ENCODE assay signal across 9 cellular contexts in genomic region chr4:104491396-104491821, GRCh38. TPM values are rescaled to one million over a fixed set of nuclear protein-coding genes. Genes with fewer than 3 reads are reported as not detected.
DNase-seq lines count a peak whose midpoint lies in the region; ATAC-seq and TF ChIP-seq lines count a peak whose summit lies in the region.
"Had no signal": no experiment of that assay in that cellular context is flagged by ENCODE, and none has a peak within 500 bp of the region (broad histone marks: within the 10 kb centered on the region; RNA-seq: fewer than 3 reads in every experiment).

No MANE protein-coding gene starts in this region.

- no peaks in the 10 kb centered on the region for H4K20me1 ChIP-seq in HCT116 (ENCODE audit: insufficient read depth)

- TF ChIP-seq CTCF in HCT116 (IDR thresholded peaks at IDR 0.05 in 2 of 3, conservative IDR thresholded peaks at IDR 0.05 in 1 of 3; ENCODE audit: borderline replicate concordance in 1 of 3, insufficient read depth in 1 of 3, low read depth in 2 of 3, low read length in 2 of 3) = no peak
- no peak for TF ChIP-seq CTCF in gastroesophageal sphincter (IDR thresholded peaks at IDR 0.05)

- CTCF ChIA-PET in HCT116 (lab: Charles Lee) = no interaction called here

- RAD21 ChIA-PET in HCT116 (lab: Charles Lee; ENCODE audit: low non-redundant PET in 1 of 2, low total read pairs in 2 of 2, uncharacterized antibody in 2 of 2, unreplicated experiment in 2 of 2) = no interaction called here

- no peaks in the 10 kb centered on the region for H3K79me2 ChIP-seq in HCT116 (ENCODE audit: insufficient read depth, low read length)

- H3K9me3 ChIP-seq in HCT116 (ENCODE audit: control insufficient read depth in 1 of 2, insufficient read depth in 1 of 2, low read depth in 1 of 2, low read length in 2 of 2) (no peaks in the 10 kb centered on the region), gastroesophageal sphincter (no peaks in the 10 kb centered on the region)
- H3K9me3 ChIP-seq: neutrophil had no signal

- WGBS in gastroesophageal sphincter (ENCODE audit: low coverage in 1 of 2), 2 donors = no CpG with 5 or more reads among the region's 50 CpGs

- intact Hi-C loops in HCT116 (cut with micrococcal nuclease) = no loop called here
- intact Hi-C loops in activated T-helper 1 cell treated with anti-CD3 and anti-CD28 coated beads, Interleukin-12 subunit alpha, Interleukin-12 subunit beta, Interleukin-2, Interleukin-4 antibody, amounts not matched to agents 30 ng/mL and 10 ng/mL and 1 ng/mL, durations not matched to agents 14 hours and 24 hours and 36 hours (cut with micrococcal nuclease) = no loop called here

- peaks cover 4% of the 10 kb centered on the region for H3K36me3 Mint-ChIP-seq in activated T-helper 1 cell treated with anti-CD3 and anti-CD28 coated beads, Interleukin-12 subunit alpha, Interleukin-12 subunit beta, Interleukin-2, Interleukin-4 antibody, amounts not matched to agents 30 ng/mL and 10 ng/mL and 1 ng/mL, durations not matched to agents 14 hours and 24 hours and 36 hours (ENCODE audit: low read depth)

- TF ChIP-seq RAD21 in HCT116 (IDR thresholded peaks at IDR 0.05; ENCODE audit: low read depth) = no peak

- H3K27ac ChIP-seq in HCT116 (ENCODE audit: low read depth, low read length) (peak overlapping the region; percentile 50; the same call in 1 of the 2 replicates), gastroesophageal sphincter (peak overlapping the region; percentile 36 to 93 (median 90))
- H3K27ac ChIP-seq: neutrophil had no signal

- ATAC-seq in HCT116 = peak; percentile 53
- ATAC-seq in gastroesophageal sphincter = peak; percentile 5

- H3K4me3 ChIP-seq in HCT116 (replicated peaks in 1 of 2; ENCODE audit: low read depth in 1 of 2, low read length in 2 of 2) = peak overlapping the region; percentile 54 to 68
- peak overlapping the region; percentile 61 to 78 for H3K4me3 ChIP-seq in gastroesophageal sphincter

- DNase-seq in NCI-H510A (lab: John Stamatoyannopoulos, UW) = peak; percentile 56
- DNase-seq in NCI-H510A treated with DMSO at 0.1 percent for 48 hours (lab: John Stamatoyannopoulos, UW) = no peak
- DNase-seq in HCT116 (ENCODE audit: low read depth, low spot score) = no peak
- DNase-seq in NCI-H1930 (lab: John Stamatoyannopoulos, UW) = peak; percentile 65 to 68
- no peak for DNase-seq in activated T-helper 1 cell treated with anti-CD3 and anti-CD28 coated beads, Interleukin-12 subunit alpha, Interleukin-12 subunit beta, Interleukin-2, Interleukin-4 antibody, amounts not matched to agents 30 ng/mL and 10 ng/mL and 1 ng/mL, durations not matched to agents 14 hours and 24 hours and 36 hours (ENCODE audit: low spot score)
- DNase-seq in nucleus accumbens (lab: John Stamatoyannopoulos, UW) = peak in 50 of 56 donors; percentile 17 to 78 (median 61)
- no peak for DNase-seq in stimulated activated naive CD4-positive, alpha-beta T cell treated with Interleukin-2 at 50 U/mL for 16 hours (lab: John Stamatoyannopoulos, UW)

- H3K9me2 ChIP-seq in HCT116 (ENCODE audit: insufficient read depth) = no peaks in the 10 kb centered on the region

- TF ChIP-seq POLR2A in HCT116 (IDR thresholded peaks at IDR 0.05; ENCODE audit: borderline replicate concordance, extremely low read depth, insufficient read depth, insufficient read length) (no peak), gastroesophageal sphincter (IDR thresholded peaks at IDR 0.05) (no peak)

- H2AFZ ChIP-seq in HCT116 (ENCODE audit: low read depth, low read length, poor library complexity, severe bottlenecking) = no peak overlapping the region

- H3K27me3 ChIP-seq in HCT116 (ENCODE audit: insufficient read depth, low read length) = no peaks in the 10 kb centered on the region
- no peaks in the 10 kb centered on the region for H3K27me3 ChIP-seq in gastroesophageal sphincter

- POLR2A ChIA-PET in HCT116 (lab: Charles Lee) = no interaction called here

- peaks cover 23% of the 10 kb centered on the region for H3K4me1 Mint-ChIP-seq in activated T-helper 1 cell treated with anti-CD3 and anti-CD28 coated beads, Interleukin-12 subunit alpha, Interleukin-12 subunit beta, Interleukin-2, Interleukin-4 antibody, amounts not matched to agents 30 ng/mL and 10 ng/mL and 1 ng/mL, durations not matched to agents 14 hours and 24 hours and 36 hours (ENCODE audit: low read depth)

- no peak overlapping the region for H3K27ac Mint-ChIP-seq in activated T-helper 1 cell treated with anti-CD3 and anti-CD28 coated beads, Interleukin-12 subunit alpha, Interleukin-12 subunit beta, Interleukin-2, Interleukin-4 antibody, amounts not matched to agents 30 ng/mL and 10 ng/mL and 1 ng/mL, durations not matched to agents 14 hours and 24 hours and 36 hours

- H3K4me1 ChIP-seq in HCT116 (ENCODE audit: control insufficient read depth in 1 of 2, insufficient read depth in 2 of 2, low read length in 2 of 2) = peaks cover 17 to 32% of the 10 kb centered on the region in 2 experiments
- peaks cover 0 to 52% (median 0%) of the 10 kb centered on the region in 3 donors for H3K4me1 ChIP-seq in gastroesophageal sphincter

- peak overlapping the region; percentile 54 for H3K4me3 Mint-ChIP-seq in activated T-helper 1 cell treated with anti-CD3 and anti-CD28 coated beads, Interleukin-12 subunit alpha, Interleukin-12 subunit beta, Interleukin-2, Interleukin-4 antibody, amounts not matched to agents 30 ng/mL and 10 ng/mL and 1 ng/mL, durations not matched to agents 14 hours and 24 hours and 36 hours

- H3K9ac ChIP-seq in HCT116 (ENCODE audit: low read length) = peak overlapping the region; percentile 59

- H3K9me3 Mint-ChIP-seq in activated T-helper 1 cell treated with anti-CD3 and anti-CD28 coated beads, Interleukin-12 subunit alpha, Interleukin-12 subunit beta, Interleukin-2, Interleukin-4 antibody, amounts not matched to agents 30 ng/mL and 10 ng/mL and 1 ng/mL, durations not matched to agents 14 hours and 24 hours and 36 hours = no peaks in the 10 kb centered on the region

- no peak for TF ChIP-seq EP300 in gastroesophageal sphincter (IDR thresholded peaks at IDR 0.05)

- peak overlapping the region; percentile 94 for H3K4me2 ChIP-seq in HCT116 (ENCODE audit: low read length)

- peaks cover 64% of the 10 kb centered on the region for H3K27me3 Mint-ChIP-seq in activated T-helper 1 cell treated with anti-CD3 and anti-CD28 coated beads, Interleukin-12 subunit alpha, Interleukin-12 subunit beta, Interleukin-2, Interleukin-4 antibody, amounts not matched to agents 30 ng/mL and 10 ng/mL and 1 ng/mL, durations not matched to agents 14 hours and 24 hours and 36 hours (ENCODE audit: insufficient read depth)

- H3K36me3 ChIP-seq in HCT116 (ENCODE audit: control insufficient read depth in 1 of 2, insufficient read depth in 2 of 2, low read length in 2 of 2) = no peaks in the 10 kb centered on the region
- H3K36me3 ChIP-seq in gastroesophageal sphincter = no peaks in the 10 kb centered on the region
- H3K36me3 ChIP-seq: neutrophil had no signal

- no TSS peak for BruUV-seq in HCT116 (replicated peaks; lab: Mats Ljungman, UMichigan)

TF ChIP-seq in HCT116, 20 proteins besides CTCF, POLR2A, EP300 and RAD21:
- TF ChIP-seq TCF7L2 (IDR thresholded peaks at IDR 0.05; ENCODE audit: borderline replicate concordance, extremely low read depth, insufficient read depth, insufficient read length) (no peak), CEBPB (IDR thresholded peaks at IDR 0.05; ENCODE audit: low read depth) (no peak), EZH2 (IDR thresholded peaks at IDR 0.05) (no peak), SP1 (IDR thresholded peaks at IDR 0.05; ENCODE audit: low read depth) (no peak), ZNF274 (IDR thresholded peaks at IDR 0.05; ENCODE audit: low read depth, low read length) (no peak), SRF (IDR thresholded peaks at IDR 0.05; ENCODE audit: low read depth) (no peak), EZH2phosphoT487 (IDR thresholded peaks at IDR 0.05; ENCODE audit: borderline replicate concordance) (no peak)

RNA-seq across cellular contexts. Expression of gene CXXC4, which starts 3.3 kb away (rescaled TPM):
- total RNA-seq in HCT116 (2021; ENCODE audit: unreplicated experiment) (0.54 TPM), gastroesophageal sphincter (1 to 10 TPM in 3 of 4 donors, under 1 TPM in 1; 0.40 to 4.8 (median 3.0) TPM)
- polyA plus RNA-seq in HCT116 (2012) = 0.06 and 0.16 TPM in 2 replicates
- not detected in 2 replicates for total RNA-seq in activated T-helper 1 cell treated with anti-CD3 and anti-CD28 coated beads, Interleukin-12 subunit alpha, Interleukin-12 subunit beta, Interleukin-2, Interleukin-4 antibody, amounts not matched to agents 30 ng/mL and 10 ng/mL and 1 ng/mL, durations not matched to agents 14 hours and 24 hours and 36 hours

Comparison
In these comparisons a context has a peak if more than half of its experiments do, and no peak if none do; other contexts are left out.
1. DNase-seq: peak in NCI-H510A (single experiment), NCI-H1930 (2 of 2) and nucleus accumbens (50 of 56); none in NCI-H510A treated with DMSO at 0.1 percent for 48 hours (single experiment), HCT116 (single experiment), activated T-helper 1 cell treated with anti-CD3 and anti-CD28 coated beads, Interleukin-12 subunit alpha, Interleukin-12 subunit beta, Interleukin-2, Interleukin-4 antibody, amounts not matched to agents 30 ng/mL and 10 ng/mL and 1 ng/mL, durations not matched to agents 14 hours and 24 hours and 36 hours (single experiment) and stimulated activated naive CD4-positive, alpha-beta T cell treated with Interleukin-2 at 50 U/mL for 16 hours (single experiment).